Comparison of ENCODE assay signal across 8 cellular contexts in genomic region chr16:14502932-14503741, GRCh38.
DNase-seq lines count a peak whose midpoint lies in the region; ATAC-seq lines count a peak whose summit lies in the region.

No MANE protein-coding gene starts in this region.

- no peak overlapping the region for H2BK120ac ChIP-seq in trophoblast cell (ENCODE audit: insufficient read depth, low read length, poor library complexity)

- H3K14ac ChIP-seq in trophoblast cell (ENCODE audit: low read length): no peak overlapping the region

- H2BK5ac ChIP-seq in trophoblast cell (ENCODE audit: low read depth, low read length, poor library complexity): no peak overlapping the region

- H3K36me3 ChIP-seq in SJCRH30 (no peaks in the 10 kb centered on the region), trophoblast cell (ENCODE audit: control insufficient read depth in 1 of 2, insufficient read depth in 2 of 2, low read length in 2 of 2) (no peaks in the 10 kb centered on the region)

- WGBS in trophoblast cell (ENCODE audit: extremely low coverage, insufficient coverage, insufficient read length): no CpG with 5 or more reads among the region's 9 CpGs

- DNase-seq in GM19238 (ENCODE audit: insufficient read length, low spot score) (peak; percentile 8), SJCRH30 (no peak), trophoblast cell (peak in 1 of 2 donors; percentile 37), DMS153 treated with DMSO at 0.1 percent for 48 hours (lab: John Stamatoyannopoulos, UW; ENCODE audit: unreplicated experiment) (no peak), Right ventricle myocardium superior (no peak), cerebellar cortex (ENCODE audit: low spot score) (no peak)

- H3K4me2 ChIP-seq in trophoblast cell (ENCODE audit: low read length): no peak overlapping the region

- no peak overlapping the region for H3K4ac ChIP-seq in trophoblast cell (ENCODE audit: low read depth, low read length)

- H3K4me1 ChIP-seq in SJCRH30 (peaks cover 18% of the 10 kb centered on the region), trophoblast cell (ENCODE audit: control insufficient read depth in 1 of 2, insufficient read depth in 2 of 2, low read length in 2 of 2) (peaks cover 12 to 17% of the 10 kb centered on the region in 2 experiments)

- H4K8ac ChIP-seq in trophoblast cell (ENCODE audit: low read depth, low read length): no peak overlapping the region

- H3K9ac ChIP-seq in trophoblast cell (ENCODE audit: low read length): no peak overlapping the region

- peak overlapping the region; percentile 80 for H2BK12ac ChIP-seq in trophoblast cell (ENCODE audit: low read length)

- H3K4me3 ChIP-seq in SJCRH30 (no peak overlapping the region), trophoblast cell (ENCODE audit: low read depth, low read length) (no peak overlapping the region)

- H4K91ac ChIP-seq in trophoblast cell (ENCODE audit: low read depth, low read length): no peak overlapping the region

- no peak overlapping the region for H3K23ac ChIP-seq in trophoblast cell (ENCODE audit: low read length)

- H3K79me1 ChIP-seq in trophoblast cell (ENCODE audit: low read length): peaks cover 3% of the 10 kb centered on the region

- H3K18ac ChIP-seq in trophoblast cell (ENCODE audit: low read length): peak overlapping the region; percentile 33

- intact Hi-C loops in Right ventricle myocardium superior (cut with DNase I): no loop called here

- H4K12ac ChIP-seq in trophoblast cell (ENCODE audit: low read depth, low read length): no peak overlapping the region

- ATAC-seq in HG02763 (IDR thresholded peaks at IDR 0.05; ENCODE audit: unreplicated experiment) (peak; percentile 58), Right ventricle myocardium superior (ENCODE audit: poor library complexity) (no peak), HG03439 (IDR thresholded peaks at IDR 0.05; ENCODE audit: unreplicated experiment) (no peak)

- H3K27ac ChIP-seq in SJCRH30 (peak overlapping the region; percentile 64; the same call in 1 of the 2 replicates), trophoblast cell (ENCODE audit: low read depth, low read length) (no peak overlapping the region)

- no peaks in the 10 kb centered on the region for H3K27me3 ChIP-seq in SJCRH30
- H3K27me3 ChIP-seq in trophoblast cell (ENCODE audit: insufficient read depth, low read length): no peaks in the 10 kb centered on the region

- H2AFZ ChIP-seq in trophoblast cell (ENCODE audit: insufficient read depth, low read length, poor library complexity): no peak overlapping the region

- no peaks in the 10 kb centered on the region for H3K9me3 ChIP-seq in SJCRH30 (replicated peaks)
- no peaks in the 10 kb centered on the region for H3K9me3 ChIP-seq in trophoblast cell (ENCODE audit: insufficient read depth, low read depth, low read length)

- no peak overlapping the region for H2AK5ac ChIP-seq in trophoblast cell (ENCODE audit: low read length)

- no peaks in the 10 kb centered on the region for H3K79me2 ChIP-seq in trophoblast cell (ENCODE audit: control insufficient read depth, insufficient read depth, low read length, poor library complexity)
